Comparison of ENCODE assay signal across 26 cellular contexts in genomic region chr3:150613709-150614480, GRCh38.
DNase-seq lines count a peak whose midpoint lies in the region; ATAC-seq lines count a peak whose summit lies in the region.
"Had no signal": no experiment of that assay in that cellular context is flagged by ENCODE, and none has a peak within 500 bp of the region (broad histone marks: within the 10 kb centered on the region; RNA-seq: fewer than 3 reads in every experiment).

No MANE protein-coding gene starts in this region.

- H3K27me3 Mint-ChIP-seq in stimulated activated naive CD8-positive, alpha-beta T cell treated with anti-CD3 and anti-CD28 coated beads, Interleukin-15, Interleukin-2, amounts not matched to agents 100 ng/mL and 50 ng/mL, for 24 hours, result no peaks in the 10 kb centered on the region
- no peaks in the 10 kb centered on the region for H3K27me3 Mint-ChIP-seq in T-helper 2 cell treated with Interferon-gamma antibody and Interleukin-4, amounts not matched to agents 5 μg/mL and 100 μg/mL, for 36 hours (ENCODE audit: low read depth)
- no peaks in the 10 kb centered on the region for H3K27me3 Mint-ChIP-seq in central memory CD8-positive, alpha-beta T cell
- no peaks in the 10 kb centered on the region for H3K27me3 Mint-ChIP-seq in stimulated activated naive CD8-positive, alpha-beta T cell treated with anti-CD3 and anti-CD28 coated beads, Interleukin-15, amount 100 ng/mL, for 72 hours
- H3K27me3 Mint-ChIP-seq: stimulated activated memory B cell treated with anti-CD40 and anti-IgM and Interleukin-4, amounts not matched to agents 10 μg/mL and 1 μg/mL and 100 μg/mL, for 72 hours had no signal

- no peak for ATAC-seq in stimulated activated naive CD8-positive, alpha-beta T cell treated with anti-CD3 and anti-CD28 coated beads, Interleukin-15, Interleukin-2, amounts not matched to agents 100 U/mL and 50 U/mL, for 24 hours
- ATAC-seq in central memory CD8-positive, alpha-beta T cell (replicated peaks; ENCODE audit: extremely low read depth, poor library complexity, severe bottlenecking), result no peak
- ATAC-seq in stimulated activated naive CD8-positive, alpha-beta T cell treated with anti-CD3 and anti-CD28 coated beads, Interleukin-15, amount 100 ng/mL, for 72 hours, result peak; percentile 49
- ATAC-seq in HG03095 (IDR thresholded peaks at IDR 0.05; ENCODE audit: unreplicated experiment) (no peak), GM18873 (IDR thresholded peaks at IDR 0.05; ENCODE audit: low FRiP score, unreplicated experiment) (no peak)
- ATAC-seq: stimulated activated memory B cell treated with anti-CD40 and anti-IgM and Interleukin-4, amounts not matched to agents 10 μg/mL and 1 μg/mL and 100 μg/mL, for 72 hours had no signal

- DNase-seq in stimulated activated naive CD8-positive, alpha-beta T cell treated with anti-CD3 and anti-CD28 coated beads, Interleukin-15, Interleukin-2, amounts not matched to agents 100 U/mL and 50 U/mL, for 24 hours, result no peak
- DNase-seq in T-helper 2 cell treated with Interferon-gamma antibody and Interleukin-4, amounts not matched to agents 5 μg/mL and 100 μg/mL, for 36 hours (ENCODE audit: low spot score), result no peak
- no peak for DNase-seq in central memory CD8-positive, alpha-beta T cell (ENCODE audit: low spot score in 2 of 2)
- no peak for DNase-seq in stimulated activated naive CD8-positive, alpha-beta T cell treated with anti-CD3 and anti-CD28 coated beads, Interleukin-15, amount 100 ng/mL, for 72 hours
- no peak for DNase-seq in stimulated activated naive CD4-positive, alpha-beta T cell (lab: John Stamatoyannopoulos, UW)
- DNase-seq: activated CD4-positive, alpha-beta T cell treated with anti-CD3 and anti-CD28 coated beads, Interleukin-2, amount 50 U/mL, for 48 hours; activated naive CD4-positive, alpha-beta T cell treated with Interleukin-2 at 50 U/mL for 16 hours; C1 segment of cervical spinal cord; Calu3; colonic mucosa; DMS79; effector CD8-positive, alpha-beta T cell; GDM1; GM23248; mammary epithelial cell; NCI-H1092; NCI-H1694 treated with DMSO at 0.1 percent for 48 hours; NCI-H446 treated with DMSO at 0.1 percent for 48 hours; NCI-H774; retina; SIG-M5; WERI-Rb-1 had no signal

- H3K4me1 Mint-ChIP-seq in stimulated activated naive CD8-positive, alpha-beta T cell treated with anti-CD3 and anti-CD28 coated beads, Interleukin-15, Interleukin-2, amounts not matched to agents 100 ng/mL and 50 ng/mL, for 24 hours (ENCODE audit: low read depth), result peaks cover 67% of the 10 kb centered on the region
- H3K4me1 Mint-ChIP-seq in T-helper 2 cell treated with Interferon-gamma antibody and Interleukin-4, amounts not matched to agents 5 μg/mL and 100 μg/mL, for 36 hours (ENCODE audit: low read depth), result peaks cover 47% of the 10 kb centered on the region
- H3K4me1 Mint-ChIP-seq in central memory CD8-positive, alpha-beta T cell, result peaks cover 67% of the 10 kb centered on the region
- H3K4me1 Mint-ChIP-seq in stimulated activated naive CD8-positive, alpha-beta T cell treated with anti-CD3 and anti-CD28 coated beads, Interleukin-15, amount 100 ng/mL, for 72 hours, result peaks cover 54% of the 10 kb centered on the region

- H3K4me3 Mint-ChIP-seq in stimulated activated naive CD8-positive, alpha-beta T cell treated with anti-CD3 and anti-CD28 coated beads, Interleukin-15, Interleukin-2, amounts not matched to agents 100 ng/mL and 50 ng/mL, for 24 hours, result no peak overlapping the region
- peak overlapping the region; percentile 50 for H3K4me3 Mint-ChIP-seq in T-helper 2 cell treated with Interferon-gamma antibody and Interleukin-4, amounts not matched to agents 5 μg/mL and 100 μg/mL, for 36 hours
- H3K4me3 Mint-ChIP-seq in central memory CD8-positive, alpha-beta T cell, result no peak overlapping the region
- no peak overlapping the region for H3K4me3 Mint-ChIP-seq in stimulated activated naive CD8-positive, alpha-beta T cell treated with anti-CD3 and anti-CD28 coated beads, Interleukin-15, amount 100 ng/mL, for 72 hours
- H3K4me3 Mint-ChIP-seq: stimulated activated memory B cell treated with anti-CD40 and anti-IgM and Interleukin-4, amounts not matched to agents 10 μg/mL and 1 μg/mL and 100 μg/mL, for 72 hours had no signal

- H3K9me3 Mint-ChIP-seq in stimulated activated naive CD8-positive, alpha-beta T cell treated with anti-CD3 and anti-CD28 coated beads, Interleukin-15, Interleukin-2, amounts not matched to agents 100 ng/mL and 50 ng/mL, for 24 hours, result peaks cover 3% of the 10 kb centered on the region
- peaks cover 4% of the 10 kb centered on the region for H3K9me3 Mint-ChIP-seq in T-helper 2 cell treated with Interferon-gamma antibody and Interleukin-4, amounts not matched to agents 5 μg/mL and 100 μg/mL, for 36 hours
- H3K9me3 Mint-ChIP-seq in central memory CD8-positive, alpha-beta T cell, result no peaks in the 10 kb centered on the region
- H3K9me3 Mint-ChIP-seq in stimulated activated naive CD8-positive, alpha-beta T cell treated with anti-CD3 and anti-CD28 coated beads, Interleukin-15, amount 100 ng/mL, for 72 hours, result peaks cover 0 to 5% of the 10 kb centered on the region in 2 donors
- H3K9me3 Mint-ChIP-seq: stimulated activated memory B cell treated with anti-CD40 and anti-IgM and Interleukin-4, amounts not matched to agents 10 μg/mL and 1 μg/mL and 100 μg/mL, for 72 hours had no signal

- peak overlapping the region; percentile 26 for H3K27ac Mint-ChIP-seq in stimulated activated naive CD8-positive, alpha-beta T cell treated with anti-CD3 and anti-CD28 coated beads, Interleukin-15, Interleukin-2, amounts not matched to agents 100 ng/mL and 50 ng/mL, for 24 hours
- H3K27ac Mint-ChIP-seq in T-helper 2 cell treated with Interferon-gamma antibody and Interleukin-4, amounts not matched to agents 5 μg/mL and 100 μg/mL, for 36 hours, result peak overlapping the region; percentile 60
- peak overlapping the region; percentile 22 for H3K27ac Mint-ChIP-seq in central memory CD8-positive, alpha-beta T cell (ENCODE audit: low read depth)
- H3K27ac Mint-ChIP-seq in stimulated activated naive CD8-positive, alpha-beta T cell treated with anti-CD3 and anti-CD28 coated beads, Interleukin-15, amount 100 ng/mL, for 72 hours, result peak overlapping the region in 1 of 2 donors; percentile 53
- H3K27ac Mint-ChIP-seq: stimulated activated memory B cell treated with anti-CD40 and anti-IgM and Interleukin-4, amounts not matched to agents 10 μg/mL and 1 μg/mL and 100 μg/mL, for 72 hours had no signal

- peaks cover 60% of the 10 kb centered on the region for H3K36me3 Mint-ChIP-seq in stimulated activated naive CD8-positive, alpha-beta T cell treated with anti-CD3 and anti-CD28 coated beads, Interleukin-15, Interleukin-2, amounts not matched to agents 100 ng/mL and 50 ng/mL, for 24 hours (ENCODE audit: low read depth)
- peaks cover 49% of the 10 kb centered on the region for H3K36me3 Mint-ChIP-seq in T-helper 2 cell treated with Interferon-gamma antibody and Interleukin-4, amounts not matched to agents 5 μg/mL and 100 μg/mL, for 36 hours (ENCODE audit: low read depth)
- H3K36me3 Mint-ChIP-seq in central memory CD8-positive, alpha-beta T cell (ENCODE audit: insufficient read depth), result peaks cover 39% of the 10 kb centered on the region
